22 cellular contexts compared by ENCODE assay signal in genomic region chr11:101864098-101864497, GRCh38. TPM values are rescaled to one million over a fixed set of nuclear protein-coding genes. Genes with fewer than 3 reads are reported as not detected.
"Had no signal": no experiment of that assay in that cellular context is flagged by ENCODE, and none has a peak within 500 bp of the region (broad histone marks: within the 10 kb centered on the region; RNA-seq: fewer than 3 reads in every experiment).

No MANE protein-coding gene starts in this region.

- DNase-seq: colonic mucosa; heart left ventricle; left ventricle myocardium inferior; lower lobe of right lung; naive thymus-derived CD8-positive, alpha-beta T cell; posterior cingulate gyrus; stimulated activated CD4-positive, alpha-beta T cell treated with anti-CD3 and anti-CD28 coated beads, Interleukin-2, amount 100 ng/mL, for 24 hours; stimulated activated CD4-positive, alpha-beta T cell treated with anti-CD3 and anti-CD28 coated beads, Interleukin-4, amount 100 ng/mL, for 4 hours; stimulated activated naive B cell treated with anti-CD40 and anti-IgM and Interleukin-4, amounts not matched to agents 10 μg/mL and 1 μg/mL and 100 μg/mL, for 72 hours; stimulated activated naive CD8-positive, alpha-beta T cell treated with anti-CD3 and anti-CD28 coated beads, Interleukin-15, amount 100 ng/mL, for 72 hours; testis had no signal

- H3K27me3 ChIP-seq: colonic mucosa, heart left ventricle, neutrophil, testis, tibial nerve had no signal

- H3K4me3 ChIP-seq: colonic mucosa, heart left ventricle, left ventricle myocardium inferior, lower lobe of right lung, testis, tibial nerve had no signal

- H3K36me3 ChIP-seq: colonic mucosa, heart left ventricle, left ventricle myocardium inferior, lower lobe of right lung, neutrophil, tibial nerve had no signal

- H3K9me3 ChIP-seq: colonic mucosa, lower lobe of right lung, neutrophil, testis had no signal

- H3K4me1 ChIP-seq: colonic mucosa, left ventricle myocardium inferior, lower lobe of right lung had no signal

- FAIRE-seq: frontal cortex, keratinocyte had no signal

- H3K27ac ChIP-seq: colonic mucosa, heart left ventricle, left ventricle myocardium inferior, lower lobe of right lung, neutrophil, tibial nerve had no signal

- ATAC-seq: heart left ventricle; lower lobe of right lung; naive thymus-derived CD8-positive, alpha-beta T cell; sciatic nerve; stimulated activated naive B cell treated with anti-CD40 and anti-IgM and Interleukin-4, amounts not matched to agents 10 μg/mL and 1 μg/mL and 100 μg/mL, for 72 hours; stimulated activated naive CD8-positive, alpha-beta T cell treated with anti-CD3 and anti-CD28 coated beads, Interleukin-15, amount 100 ng/mL, for 72 hours had no signal

RNA-seq across cellular contexts. Expression of gene ANGPTL5, which starts 52.2 kb away (rescaled TPM):
- total RNA-seq: colonic mucosa; dermis blood vessel endothelial cell; esophagus mucosa; glomerular endothelial cell; naive thymus-derived CD8-positive, alpha-beta T cell; pulmonary artery endothelial cell; urinary bladder had no signal
- polyA plus RNA-seq: naive thymus-derived CD8-positive, alpha-beta T cell; neural cell had no signal
